ENCODE assay signal across 8 cellular contexts in genomic region chr2:142687509-142687908, GRCh38.
"Had no signal": no experiment of that assay in that cellular context is flagged by ENCODE, and none has a peak within 500 bp of the region (broad histone marks: within the 10 kb centered on the region; RNA-seq: fewer than 3 reads in every experiment).

No MANE protein-coding gene starts in this region.

- H3K4me1 Mint-ChIP-seq: IgD-negative memory B cell had no signal

- DNase-seq: IMR-90, KBM-7, KG1 had no signal

- ATAC-seq: K562 had no signal

- H3K27ac ChIP-seq: HL-60, KMS-11 had no signal

- FAIRE-seq: HTR-8/SVneo, K562 had no signal

- H3K4me3 Mint-ChIP-seq: IgD-negative memory B cell had no signal

- H3K4me2 ChIP-seq: KMS-11 had no signal

- H3K9ac ChIP-seq: KMS-11 had no signal

- H3K27ac Mint-ChIP-seq: IgD-negative memory B cell had no signal

- H3K4me3 ChIP-seq: K562 had no signal

- H3K9me3 Mint-ChIP-seq: IgD-negative memory B cell had no signal
